ENCODE assay signal across 8 cellular contexts in genomic region chr3:16906679-16907078, GRCh38. TPM values are rescaled to one million over a fixed set of nuclear protein-coding genes. Genes with fewer than 3 reads are reported as not detected.
A peak's percentile ranks its signal among the peaks of the same experiment; 100 is the strongest.
DNase-seq lines count a peak whose midpoint lies in the region; ATAC-seq and TF ChIP-seq lines count a peak whose summit lies in the region.

No MANE protein-coding gene starts in this region.

- no peaks in the 10 kb centered on the region for H3K9me3 ChIP-seq in testis

- peak; percentile 27 to 43 for ATAC-seq in activated T-cell treated with anti-CD3 and anti-CD28 coated beads, Interleukin-2, amount 50 U/mL, for 72 hours (replicated peaks in 1 of 2)
- no peak for ATAC-seq in GM18870 (IDR thresholded peaks at IDR 0.05; ENCODE audit: unreplicated experiment)

- H3K9me3 Mint-ChIP-seq in activated T-cell treated with anti-CD3 and anti-CD28 coated beads, Interleukin-2, amount 50 U/mL, for 72 hours = peaks cover 1 to 2% of the 10 kb centered on the region in 2 donors

- TF ChIP-seq CTCF in testis (IDR thresholded peaks at IDR 0.05) = no peak

- no peaks in the 10 kb centered on the region for H3K27me3 ChIP-seq in testis

- no peak for DNase-seq in activated T-cell treated with anti-CD3 and anti-CD28 coated beads, Interleukin-2, amount 50 U/mL, for 72 hours
- DNase-seq in activated T-cell treated with anti-CD3 and anti-CD28 coated beads for 4 hours (no peak), NCI-H446 treated with DMSO at 0.1 percent for 48 hours (lab: John Stamatoyannopoulos, UW) (peak; percentile 43), erythroblast (lab: John Stamatoyannopoulos, UW) (peak; percentile 46 to 63), testis (peak; percentile 59), mucosa of gallbladder (ENCODE audit: low spot score) (no peak), pons (ENCODE audit: low spot score) (no peak)

- peaks cover 82% of the 10 kb centered on the region for H3K4me1 Mint-ChIP-seq in activated T-cell treated with anti-CD3 and anti-CD28 coated beads, Interleukin-2, amount 50 U/mL, for 72 hours (ENCODE audit: low read depth)

- peaks cover 14% of the 10 kb centered on the region for H3K4me1 ChIP-seq in testis

- WGBS in testis, 2 donors = 8 to 26% methylated on average over 2 of the region's 2 CpGs

- H3K4me3 Mint-ChIP-seq in activated T-cell treated with anti-CD3 and anti-CD28 coated beads, Interleukin-2, amount 50 U/mL, for 72 hours = peak overlapping the region; percentile 29 to 55

- TF ChIP-seq POLR2A in erythroblast (IDR thresholded peaks at IDR 0.05; ENCODE audit: low read length) = no peak
- TF ChIP-seq POLR2A in testis (IDR thresholded peaks at IDR 0.05) = no peak

- no peak overlapping the region for H3K4me3 ChIP-seq in testis

- H3K36me3 ChIP-seq in testis (ENCODE audit: low read depth, missing control alignments) = no peaks in the 10 kb centered on the region

- peaks cover 1 to 5% of the 10 kb centered on the region in 2 donors for H3K36me3 Mint-ChIP-seq in activated T-cell treated with anti-CD3 and anti-CD28 coated beads, Interleukin-2, amount 50 U/mL, for 72 hours (ENCODE audit: insufficient read depth in 2 of 2)

- H3K27ac ChIP-seq in testis = peak overlapping the region in 1 of 2 donors; percentile 81

- no peak overlapping the region for H3K27ac Mint-ChIP-seq in activated T-cell treated with anti-CD3 and anti-CD28 coated beads, Interleukin-2, amount 50 U/mL, for 72 hours

- H3K27me3 Mint-ChIP-seq in activated T-cell treated with anti-CD3 and anti-CD28 coated beads, Interleukin-2, amount 50 U/mL, for 72 hours (ENCODE audit: low read depth) = no peaks in the 10 kb centered on the region

- intact Hi-C loops in testis (cut with DNase I; ENCODE audit: low total_unique reads) = no loop called here

RNA-seq across cellular contexts. Expression of gene PLCL2, which starts 21.9 kb away (rescaled TPM):
- 10 to 100 TPM; 22.9 to 24.7 TPM for total RNA-seq in activated T-cell treated with anti-CD3 and anti-CD28 coated beads, Interleukin-2, amount 50 U/mL, for 72 hours
- total RNA-seq in testis = 10 to 100 TPM; 15.0 to 23.0 TPM
- polyA plus RNA-seq in testis (ENCODE audit: insufficient read depth, low read depth, low replicate concordance) = 10.7 TPM
- 26.1 TPM for total RNA-seq in mucosa of gallbladder

Comparison
In these comparisons a context has a peak if more than half of its experiments do, and no peak if none do; other contexts are left out.
1. DNase-seq: peak in NCI-H446 treated with DMSO at 0.1 percent for 48 hours (single experiment), erythroblast (2 of 2) and testis (single experiment); none in activated T-cell treated with anti-CD3 and anti-CD28 coated beads, Interleukin-2, amount 50 U/mL, for 72 hours (0 of 2), activated T-cell treated with anti-CD3 and anti-CD28 coated beads for 4 hours (single experiment), mucosa of gallbladder (single experiment) and pons (single experiment).